Comparison of ENCODE assay signal across 8 cellular contexts in genomic region chr6:3022765-3023662, GRCh38. TPM values are rescaled to one million over a fixed set of nuclear protein-coding genes. Genes with fewer than 3 reads are reported as not detected.
DNase-seq lines count a peak whose midpoint lies in the region; ATAC-seq and FAIRE-seq lines count a peak whose summit lies in the region.

No MANE protein-coding gene starts in this region.

- H3K36me3 ChIP-seq in SK-N-MC (ENCODE audit: insufficient read depth, low read length), result peaks cover 23% of the 10 kb centered on the region
- H3K36me3 ChIP-seq in muscle layer of colon (ENCODE audit: insufficient read depth, low read length), result peaks cover 11% of the 10 kb centered on the region
- no peaks in the 10 kb centered on the region for H3K36me3 ChIP-seq in urinary bladder (ENCODE audit: insufficient read depth)

- H3K27ac ChIP-seq in SK-N-MC (peak overlapping the region; percentile 99), caudate nucleus (ENCODE audit: low read depth, low read length) (peak overlapping the region; percentile 80), muscle layer of colon (ENCODE audit: low read depth, low read length) (peak overlapping the region; percentile 66), urinary bladder (ENCODE audit: low read depth) (no peak overlapping the region)

- no peaks in the 10 kb centered on the region for H3K9me3 ChIP-seq in SK-N-MC (ENCODE audit: low read depth, low read length)
- no peaks in the 10 kb centered on the region for H3K9me3 ChIP-seq in muscle layer of colon (ENCODE audit: low read length)

- H3K4me3 ChIP-seq in SK-N-MC (peak overlapping the region; percentile 100), muscle layer of colon (ENCODE audit: low read depth in 1 of 2, low read length in 2 of 2) (peak overlapping the region in 1 of 2 donors; percentile 55), urinary bladder (ENCODE audit: low read depth, low read length) (peak overlapping the region; percentile 37)

- ATAC-seq in HG03139 (IDR thresholded peaks at IDR 0.05; ENCODE audit: unreplicated experiment) (no peak), HG02588 (IDR thresholded peaks at IDR 0.05; ENCODE audit: unreplicated experiment) (no peak)

- DNase-seq in A172 (ENCODE audit: low spot score), result peak; percentile 40
- DNase-seq in GM19239 (ENCODE audit: insufficient read length, low spot score), result no peak
- no peak for DNase-seq in SK-N-MC (ENCODE audit: low read depth, low spot score)
- DNase-seq in caudate nucleus (lab: John Stamatoyannopoulos, UW), result no peak

- H3K9ac ChIP-seq in SK-N-MC (ENCODE audit: insufficient read length), result peak overlapping the region; percentile 91
- H3K9ac ChIP-seq in muscle layer of colon (ENCODE audit: low read length), result peak overlapping the region; percentile 20

- WGBS in urinary bladder, result 76% methylated on average over 26 of the region's 26 CpGs

- H3K4me1 ChIP-seq in muscle layer of colon (ENCODE audit: insufficient read depth, low read length), result peaks cover 23% of the 10 kb centered on the region
- peaks cover 2% of the 10 kb centered on the region for H3K4me1 ChIP-seq in urinary bladder (ENCODE audit: insufficient read depth)

- peak; percentile 64 for FAIRE-seq in GM19239 (lab: Jason Lieb, UNC)

- no peaks in the 10 kb centered on the region for H3K27me3 ChIP-seq in muscle layer of colon (ENCODE audit: control insufficient read depth in 1 of 2, insufficient read depth in 2 of 2, low read length in 2 of 2)

RNA-seq across cellular contexts. Expression of gene NQO2, which starts 23.3 kb away (rescaled TPM):
- 61.6 and 74.5 TPM in 2 replicates for total RNA-seq in A172 (2014; rRNA removed; shearing (Covaris generic))
- 8.7 TPM for total RNA-seq in urinary bladder
- 25.5 TPM for polyA plus RNA-seq in urinary bladder

RNA-seq across cellular contexts. Expression of gene RIPK1, which starts 45.3 kb away (rescaled TPM):
- 18.3 TPM in 2 replicates for total RNA-seq in A172 (2014; rRNA removed; shearing (Covaris generic))
- total RNA-seq in urinary bladder, result 24.5 TPM
- 22.4 TPM for polyA plus RNA-seq in urinary bladder

RNA-seq across cellular contexts. Expression of gene SERPINB6, which starts 51.6 kb away (rescaled TPM):
- 121 and 141 TPM in 2 replicates for total RNA-seq in A172 (2014; rRNA removed; shearing (Covaris generic))
- 58.8 TPM for total RNA-seq in urinary bladder
- polyA plus RNA-seq in urinary bladder, result 130 TPM
